Comparison of ENCODE assay signal across 18 cellular contexts in genomic region chr2:1640301-1641135, GRCh38.
A peak's percentile ranks its signal among the peaks of the same experiment; 100 is the strongest.
DNase-seq lines count a peak whose midpoint lies in the region; ATAC-seq, FAIRE-seq and TF ChIP-seq lines count a peak whose summit lies in the region.
"Had no signal": no experiment of that assay in that cellular context is flagged by ENCODE, and none has a peak within 500 bp of the region (broad histone marks: within the 10 kb centered on the region; RNA-seq: fewer than 3 reads in every experiment).

No MANE protein-coding gene starts in this region.

- H3K27me3 ChIP-seq in IMR-90 (ENCODE audit: control insufficient read depth, insufficient read depth, low read length) = no peaks in the 10 kb centered on the region
- H3K27me3 ChIP-seq in colonic mucosa = no peaks in the 10 kb centered on the region
- no peaks in the 10 kb centered on the region for H3K27me3 ChIP-seq in tibial nerve
- H3K27me3 ChIP-seq: BLaER1 treated with 17β-estradiol and CSF1 and Interleukin-3, amounts not matched to agents 10 nM and 100 nM; MG63 had no signal

- CTCF ChIA-PET in IMR-90 (lab: Yijun Ruan, JAX) = no interaction called here

- H3K9me1 ChIP-seq in IMR-90 (ENCODE audit: insufficient read depth, low read length) = peaks cover 17% of the 10 kb centered on the region

- no peak overlapping the region for H2BK20ac ChIP-seq in IMR-90 (ENCODE audit: low read depth, low read length)

- H3K4ac ChIP-seq in IMR-90 (ENCODE audit: low read depth, low read length) = no peak overlapping the region; the same call in 1 of the 2 replicates

- H3K27ac ChIP-seq in IMR-90 (ENCODE audit: insufficient read depth, low read length) (no peak overlapping the region), colonic mucosa (no peak overlapping the region), tibial nerve (peak overlapping the region; percentile 41 to 84 (median 72)), kidney (ENCODE audit: low read depth in 2 of 2, low read length in 2 of 2) (no peak overlapping the region)
- H3K27ac ChIP-seq: BLaER1 treated with 17β-estradiol and CSF1 and Interleukin-3, amounts not matched to agents 10 nM and 100 nM; KMS-11; PC-9 had no signal

- no peak overlapping the region for H3K4me2 ChIP-seq in IMR-90 (ENCODE audit: low read depth, low read length)
- H3K4me2 ChIP-seq: BLaER1 treated with 17β-estradiol and CSF1 and Interleukin-3, amounts not matched to agents 10 nM and 100 nM; KMS-11; PC-9 had no signal

- POLR2A ChIA-PET in IMR-90 (lab: Charles Lee; ENCODE audit: unreplicated experiment) = no interaction called here

- no peak overlapping the region for H2AFZ ChIP-seq in IMR-90 (replicated peaks; ENCODE audit: low read length, poor library complexity)
- H2AFZ ChIP-seq: PC-9 had no signal

- in situ Hi-C loops in IMR-90 (cut with MboI; ENCODE audit: low sequenced_read_pairs) = no loop called here

- H2AK9ac ChIP-seq in IMR-90 (replicated peaks; ENCODE audit: low read depth, low read length, poor library complexity) = no peak overlapping the region

- H3K36me3 ChIP-seq in IMR-90 (ENCODE audit: control insufficient read depth, insufficient read depth, low read length) (peaks cover 69% of the 10 kb centered on the region), colonic mucosa (no peaks in the 10 kb centered on the region), mucosa of descending colon (ENCODE audit: low read depth) (no peaks in the 10 kb centered on the region), tibial nerve (peaks cover 0 to 59% (median 0%) of the 10 kb centered on the region in 3 donors), kidney (ENCODE audit: control insufficient read depth in 1 of 2, insufficient read depth in 2 of 2, low read length in 2 of 2) (no peaks in the 10 kb centered on the region)

- no peak overlapping the region for H2BK5ac ChIP-seq in IMR-90 (ENCODE audit: low read depth, low read length, poor library complexity, severe bottlenecking)

- no peak overlapping the region for H4K5ac ChIP-seq in IMR-90 (ENCODE audit: low read depth, low read length)

- no peak overlapping the region for H3K23ac ChIP-seq in IMR-90 (ENCODE audit: low read depth, low read length)

- H3K9ac ChIP-seq in IMR-90 (ENCODE audit: low read depth, low read length) (no peak overlapping the region), colonic mucosa (ENCODE audit: low read depth in 2 of 2, low read length in 2 of 2) (peak overlapping the region in 1 of 2 donors; percentile 21), kidney (ENCODE audit: low read length in 2 of 2) (no peak overlapping the region)
- H3K9ac ChIP-seq: KMS-11 had no signal

- no peak for TF ChIP-seq EP300 in tibial nerve (IDR thresholded peaks at IDR 0.05)

- no peak overlapping the region for H3K18ac ChIP-seq in IMR-90 (ENCODE audit: low read depth, low read length)

- H4K20me1 ChIP-seq in IMR-90 (ENCODE audit: insufficient read depth, low read length) = peaks cover 27% of the 10 kb centered on the region

- H3K4me3 ChIP-seq in IMR-90 (ENCODE audit: insufficient read depth, low read depth, low read length) = no peak overlapping the region
- H3K4me3 ChIP-seq in colonic mucosa = no peak overlapping the region
- no peak overlapping the region for H3K4me3 ChIP-seq in mucosa of descending colon
- no peak overlapping the region for H3K4me3 ChIP-seq in tibial nerve
- no peak overlapping the region for H3K4me3 ChIP-seq in kidney (ENCODE audit: low read length in 2 of 2)
- H3K4me3 ChIP-seq: BLaER1 treated with 17β-estradiol and CSF1 and Interleukin-3, amounts not matched to agents 10 nM and 100 nM; MG63; PC-9 had no signal

- dilution Hi-C loops in IMR-90 (cut with HindIII; ENCODE audit: low sequenced_read_pairs, unreplicated experiment) = no loop called here

- FAIRE-seq in kidney (lab: Jason Lieb, UNC) (no peak), GM12891 (lab: Jason Lieb, UNC) (no peak)

- TF ChIP-seq CTCF in IMR-90 (conservative IDR thresholded peaks at IDR 0.05; ENCODE audit: low read depth, low read length) (no peak), colonic mucosa (IDR thresholded peaks at IDR 0.05) (no peak), mucosa of descending colon (IDR thresholded peaks at IDR 0.05) (no peak), tibial nerve (IDR thresholded peaks at IDR 0.05) (no peak), kidney (IDR thresholded peaks at IDR 0.05; ENCODE audit: borderline replicate concordance, extremely low read depth, insufficient read depth) (no peak)

- peaks cover 32 to 83% of the 10 kb centered on the region in 2 experiments for H3K79me1 ChIP-seq in IMR-90 (ENCODE audit: low read depth in 1 of 2, low read length in 2 of 2)

- H2AK5ac ChIP-seq in IMR-90 (ENCODE audit: low read depth, low read length) = peak overlapping the region; percentile 28; the same call in 1 of the 2 replicates

- H4K8ac ChIP-seq in IMR-90 (ENCODE audit: low read depth in 2 of 2, low read length in 2 of 2) = no peak overlapping the region

- H2BK120ac ChIP-seq in IMR-90 (ENCODE audit: low read depth, low read length) = no peak overlapping the region

- TF ChIP-seq POLR2A in IMR-90 (IDR thresholded peaks at IDR 0.05; ENCODE audit: low read depth, low read length) (no peak), tibial nerve (IDR thresholded peaks at IDR 0.05) (no peak), GM12891 (IDR thresholded peaks at IDR 0.05; ENCODE audit: low read depth, low read length) (no peak)

- intact Hi-C loops in IMR-90 (cut with micrococcal nuclease) = no loop called here
- intact Hi-C loops in colonic mucosa (cut with DNase I) = no loop called here
- intact Hi-C loops in mucosa of descending colon (cut with DNase I, micrococcal nuclease) = no loop called here
- intact Hi-C loops in kidney (cut with DNase I) = no loop called here

- 86% methylated on average over 8 of the region's 17 CpGs; no CpG with 5 or more reads in 1 of the 2 experiments for WGBS in IMR-90 (ENCODE audit: extremely low coverage in 2 of 2, insufficient read length in 1 of 2), 2 experiments
- 91 to 92% methylated on average over 16 to 17 of the region's 17 CpGs for WGBS in tibial nerve, 2 donors

- H4K91ac ChIP-seq in IMR-90 (ENCODE audit: insufficient read depth, low read depth, low read length) = no peak overlapping the region

- H3K9me3 ChIP-seq in IMR-90 (ENCODE audit: control insufficient read depth, insufficient read depth, low read length) (no peaks in the 10 kb centered on the region), colonic mucosa (no peaks in the 10 kb centered on the region), mucosa of descending colon (no peaks in the 10 kb centered on the region), tibial nerve (no peaks in the 10 kb centered on the region), kidney (ENCODE audit: control insufficient read depth in 1 of 2, low read length in 2 of 2) (no peaks in the 10 kb centered on the region)
- H3K9me3 ChIP-seq: BLaER1 treated with 17β-estradiol and CSF1 and Interleukin-3, amounts not matched to agents 10 nM and 100 nM; MG63 had no signal

- H3K14ac ChIP-seq in IMR-90 (replicated peaks; ENCODE audit: low read depth, low read length) = no peak overlapping the region

- H3K4me1 ChIP-seq in IMR-90 (ENCODE audit: control insufficient read depth, insufficient read depth, low read length) = peaks cover 15% of the 10 kb centered on the region
- H3K4me1 ChIP-seq in colonic mucosa = peaks cover 6% of the 10 kb centered on the region
- H3K4me1 ChIP-seq in mucosa of descending colon (ENCODE audit: low read depth) = no peaks in the 10 kb centered on the region
- peaks cover 0 to 26% (median 5%) of the 10 kb centered on the region in 4 donors for H3K4me1 ChIP-seq in tibial nerve
- H3K4me1 ChIP-seq in kidney (ENCODE audit: control insufficient read depth in 1 of 2, insufficient read depth in 1 of 2, low read depth in 1 of 2, low read length in 2 of 2) = no peaks in the 10 kb centered on the region
- H3K4me1 ChIP-seq: BLaER1 treated with 17β-estradiol and CSF1 and Interleukin-3, amounts not matched to agents 10 nM and 100 nM had no signal

- DNase-seq in IMR-90 (no peak), colonic mucosa (peak; percentile 44), mucosa of descending colon (peak in 2 of 3 donors; percentile 43 to 58), tibial nerve (ENCODE audit: low spot score in 2 of 2) (no peak), kidney (no peak), SHP77 treated with DMSO at 0.1 percent for 48 hours (lab: John Stamatoyannopoulos, UW) (no peak), GM12891 (ENCODE audit: insufficient read length, low spot score) (no peak)
- DNase-seq: DMS 273 treated with DMSO at 0.1 percent for 48 hours, MG63, NCI-H1092 treated with DMSO at 0.1 percent for 48 hours, NCI-H1694, NCI-H345, NCI-H69, PC-9, SHP77 had no signal

- TF ChIP-seq RAD21 in IMR-90 (IDR thresholded peaks at IDR 0.05; ENCODE audit: low read length) = no peak

- H3K56ac ChIP-seq in IMR-90 (ENCODE audit: extremely low read depth, insufficient read depth, low read length) = no peak overlapping the region

- no peak overlapping the region for H2BK15ac ChIP-seq in IMR-90 (ENCODE audit: low read depth, low read length)

- BruUV-seq in IMR-90 (replicated peaks; lab: Mats Ljungman, UMichigan) = no TSS peak

- ATAC-seq in IMR-90 (ENCODE audit: low read depth) (no peak), mucosa of descending colon (peak; percentile 73)
- ATAC-seq: HCT116 had no signal

TF ChIP-seq in IMR-90, 13 proteins besides CTCF, POLR2A, EP300 and RAD21 (continues in another document):
- TF ChIP-seq MAFK (IDR thresholded peaks at IDR 0.05; ENCODE audit: low read depth, low read length) (no peak), NFE2L2 (IDR thresholded peaks at IDR 0.05; ENCODE audit: low read depth, low read length) (no peak), CEBPB (IDR thresholded peaks at IDR 0.05; ENCODE audit: low read depth, low read length) (no peak), BHLHE40 (IDR thresholded peaks at IDR 0.05; ENCODE audit: low read depth, low read length) (no peak), RCOR1 (IDR thresholded peaks at IDR 0.05; ENCODE audit: insufficient replicate concordance, low read length) (no peak), MAZ (IDR thresholded peaks at IDR 0.05; ENCODE audit: borderline replicate concordance, low read depth, low read length) (no peak)

TF ChIP-seq in GM12891, 5 proteins besides CTCF, POLR2A, EP300 and RAD21:
- TF ChIP-seq POLR2AphosphoS5 (IDR thresholded peaks at IDR 0.05; ENCODE audit: low read depth, low read length) (no peak), SPI1 (IDR thresholded peaks at IDR 0.05; ENCODE audit: low read depth, low read length) (no peak), POU2F2 (IDR thresholded peaks at IDR 0.05; ENCODE audit: low read depth, low read length) (no peak), TAF1 (IDR thresholded peaks at IDR 0.05; ENCODE audit: low read depth, low read length) (no peak), PAX5 (IDR thresholded peaks at IDR 0.05; ENCODE audit: insufficient read depth, low read length, severe bottlenecking) (no peak)
TF ChIP-seq in GM12891: peak in this region for 0.

Comparison
In these comparisons a context has a peak if more than half of its experiments do, and no peak if none do; other contexts are left out.
1. DNase-seq: peak in colonic mucosa (single experiment) and mucosa of descending colon (2 of 3); none in IMR-90 (single experiment), tibial nerve (0 of 2), kidney (single experiment), SHP77 treated with DMSO at 0.1 percent for 48 hours (single experiment) and GM12891 (single experiment).
2. H3K27ac ChIP-seq: peak in tibial nerve (4 of 4); none in IMR-90 (single experiment), colonic mucosa (single experiment) and kidney (0 of 2).